1 cellular context compared by ENCODE assay signal in the genomic region with DNA sequence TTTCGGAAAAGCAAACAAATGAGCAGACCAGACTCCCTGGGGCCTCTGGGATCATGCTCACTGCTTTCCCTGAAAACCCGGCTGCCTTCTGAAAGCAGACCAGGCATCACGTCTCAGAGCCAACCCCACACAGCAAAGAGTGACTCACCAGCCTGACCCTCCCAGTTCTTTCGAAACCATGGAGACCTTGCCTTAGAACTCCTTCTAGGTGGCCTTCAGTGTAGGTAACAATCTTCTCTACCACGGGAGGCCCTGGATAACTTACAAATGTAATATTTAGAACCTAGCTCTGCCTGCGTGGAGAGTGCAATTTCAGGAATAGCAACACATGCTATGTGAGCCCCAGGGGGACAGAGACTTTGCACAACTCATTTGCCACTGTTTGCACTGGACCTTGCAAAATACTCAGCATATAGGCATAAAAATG.
A peak's percentile ranks its signal among the peaks of the same experiment; 100 is the strongest.
TF ChIP-seq lines count a peak whose summit lies in the region.

No MANE protein-coding gene starts in this region.

TF ChIP-seq in K562, 482 proteins besides CTCF, POLR2A, EP300 and RAD21 (continued from another document):
- TF ChIP-seq, protein P1, sequence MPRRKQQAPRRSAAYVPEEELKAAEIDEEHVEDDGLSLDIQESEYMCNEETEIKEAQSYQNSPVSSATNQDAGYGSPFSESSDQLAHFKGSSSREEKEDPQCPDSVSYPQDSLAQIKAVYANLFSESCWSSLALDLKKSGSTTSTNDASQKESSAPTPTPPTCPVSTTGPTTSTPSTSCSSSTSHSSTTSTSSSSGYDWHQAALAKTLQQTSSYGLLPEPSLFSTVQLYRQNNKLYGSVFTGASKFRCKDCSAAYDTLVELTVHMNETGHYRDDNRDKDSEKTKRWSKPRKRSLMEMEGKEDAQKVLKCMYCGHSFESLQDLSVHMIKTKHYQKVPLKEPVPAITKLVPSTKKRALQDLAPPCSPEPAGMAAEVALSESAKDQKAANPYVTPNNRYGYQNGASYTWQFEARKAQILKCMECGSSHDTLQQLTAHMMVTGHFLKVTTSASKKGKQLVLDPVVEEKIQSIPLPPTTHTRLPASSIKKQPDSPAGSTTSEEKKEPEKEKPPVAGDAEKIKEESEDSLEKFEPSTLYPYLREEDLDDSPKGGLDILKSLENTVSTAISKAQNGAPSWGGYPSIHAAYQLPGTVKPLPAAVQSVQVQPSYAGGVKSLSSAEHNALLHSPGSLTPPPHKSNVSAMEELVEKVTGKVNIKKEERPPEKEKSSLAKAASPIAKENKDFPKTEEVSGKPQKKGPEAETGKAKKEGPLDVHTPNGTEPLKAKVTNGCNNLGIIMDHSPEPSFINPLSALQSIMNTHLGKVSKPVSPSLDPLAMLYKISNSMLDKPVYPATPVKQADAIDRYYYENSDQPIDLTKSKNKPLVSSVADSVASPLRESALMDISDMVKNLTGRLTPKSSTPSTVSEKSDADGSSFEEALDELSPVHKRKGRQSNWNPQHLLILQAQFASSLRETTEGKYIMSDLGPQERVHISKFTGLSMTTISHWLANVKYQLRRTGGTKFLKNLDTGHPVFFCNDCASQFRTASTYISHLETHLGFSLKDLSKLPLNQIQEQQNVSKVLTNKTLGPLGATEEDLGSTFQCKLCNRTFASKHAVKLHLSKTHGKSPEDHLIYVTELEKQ (CRISPR knock-in tag; IDR thresholded peaks at IDR 0.05), result no peak
- TF ChIP-seq ZNF586 (CRISPR knock-in tag; conservative IDR thresholded peaks at IDR 0.05), result no peak
- TF ChIP-seq, protein P2, sequence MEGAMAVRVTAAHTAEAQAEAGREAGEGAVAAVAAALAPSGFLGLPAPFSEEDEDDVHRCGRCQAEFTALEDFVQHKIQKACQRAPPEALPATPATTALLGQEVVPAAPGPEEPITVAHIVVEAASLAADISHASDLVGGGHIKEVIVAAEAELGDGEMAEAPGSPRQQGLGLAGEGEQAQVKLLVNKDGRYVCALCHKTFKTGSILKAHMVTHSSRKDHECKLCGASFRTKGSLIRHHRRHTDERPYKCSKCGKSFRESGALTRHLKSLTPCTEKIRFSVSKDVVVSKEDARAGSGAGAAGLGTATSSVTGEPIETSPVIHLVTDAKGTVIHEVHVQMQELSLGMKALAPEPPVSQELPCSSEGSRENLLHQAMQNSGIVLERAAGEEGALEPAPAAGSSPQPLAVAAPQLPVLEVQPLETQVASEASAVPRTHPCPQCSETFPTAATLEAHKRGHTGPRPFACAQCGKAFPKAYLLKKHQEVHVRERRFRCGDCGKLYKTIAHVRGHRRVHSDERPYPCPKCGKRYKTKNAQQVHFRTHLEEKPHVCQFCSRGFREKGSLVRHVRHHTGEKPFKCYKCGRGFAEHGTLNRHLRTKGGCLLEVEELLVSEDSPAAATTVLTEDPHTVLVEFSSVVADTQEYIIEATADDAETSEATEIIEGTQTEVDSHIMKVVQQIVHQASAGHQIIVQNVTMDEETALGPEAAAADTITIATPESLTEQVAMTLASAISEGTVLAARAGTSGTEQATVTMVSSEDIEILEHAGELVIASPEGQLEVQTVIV (CRISPR knock-in tag; IDR thresholded peaks at IDR 0.05; ENCODE audit: borderline replicate concordance), result no peak
- TF ChIP-seq KHSRP (IDR thresholded peaks at IDR 0.05), result no peak
- no peak for TF ChIP-seq ELF4 (CRISPR knock-in tag; IDR thresholded peaks at IDR 0.05)
- no peak for TF ChIP-seq RBM14 (IDR thresholded peaks at IDR 0.05; ENCODE audit: borderline replicate concordance, insufficient read depth, low read depth, low read length)
- TF ChIP-seq, protein P3, sequence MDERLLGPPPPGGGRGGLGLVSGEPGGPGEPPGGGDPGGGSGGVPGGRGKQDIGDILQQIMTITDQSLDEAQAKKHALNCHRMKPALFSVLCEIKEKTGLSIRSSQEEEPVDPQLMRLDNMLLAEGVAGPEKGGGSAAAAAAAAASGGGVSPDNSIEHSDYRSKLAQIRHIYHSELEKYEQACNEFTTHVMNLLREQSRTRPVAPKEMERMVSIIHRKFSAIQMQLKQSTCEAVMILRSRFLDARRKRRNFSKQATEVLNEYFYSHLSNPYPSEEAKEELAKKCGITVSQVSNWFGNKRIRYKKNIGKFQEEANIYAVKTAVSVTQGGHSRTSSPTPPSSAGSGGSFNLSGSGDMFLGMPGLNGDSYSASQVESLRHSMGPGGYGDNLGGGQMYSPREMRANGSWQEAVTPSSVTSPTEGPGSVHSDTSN (CRISPR knock-in tag; IDR thresholded peaks at IDR 0.05; ENCODE audit: low read depth), result no peak
- TF ChIP-seq, protein P3 (tag; conservative IDR thresholded peaks at IDR 0.05; ENCODE audit: low read depth), result no peak
- TF ChIP-seq CHD4 (IDR thresholded peaks at IDR 0.05; ENCODE audit: insufficient read depth, insufficient replicate concordance, low read depth, low read length, poor library complexity, severe bottlenecking), result no peak
- TF ChIP-seq CBX2 (IDR thresholded peaks at IDR 0.05; ENCODE audit: insufficient read depth, low read length, poor library complexity, severe bottlenecking), result no peak
- no peak for TF ChIP-seq ZNF75A (CRISPR knock-in tag; IDR thresholded peaks at IDR 0.05)
- TF ChIP-seq MAFF (IDR thresholded peaks at IDR 0.05; ENCODE audit: low read length), result no peak
- TF ChIP-seq RFX1 (IDR thresholded peaks at IDR 0.05), result peak; percentile 47
- no peak for TF ChIP-seq SRF (CRISPR knock-in tag; IDR thresholded peaks at IDR 0.05)
- no peak for TF ChIP-seq NEUROD1 (IDR thresholded peaks at IDR 0.05; ENCODE audit: borderline replicate concordance, low read depth, low read length, partially characterized antibody)
- no peak for TF ChIP-seq NFYB (IDR thresholded peaks at IDR 0.05; ENCODE audit: extremely low read depth, insufficient read length)
- TF ChIP-seq, protein P4, sequence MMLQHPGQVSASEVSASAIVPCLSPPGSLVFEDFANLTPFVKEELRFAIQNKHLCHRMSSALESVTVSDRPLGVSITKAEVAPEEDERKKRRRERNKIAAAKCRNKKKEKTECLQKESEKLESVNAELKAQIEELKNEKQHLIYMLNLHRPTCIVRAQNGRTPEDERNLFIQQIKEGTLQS (IDR thresholded peaks at IDR 0.05), result peak; percentile 72
- TF ChIP-seq, protein P4 (CRISPR knock-in tag; conservative IDR thresholded peaks at IDR 0.05), result no peak
